In the genomic region with DNA sequence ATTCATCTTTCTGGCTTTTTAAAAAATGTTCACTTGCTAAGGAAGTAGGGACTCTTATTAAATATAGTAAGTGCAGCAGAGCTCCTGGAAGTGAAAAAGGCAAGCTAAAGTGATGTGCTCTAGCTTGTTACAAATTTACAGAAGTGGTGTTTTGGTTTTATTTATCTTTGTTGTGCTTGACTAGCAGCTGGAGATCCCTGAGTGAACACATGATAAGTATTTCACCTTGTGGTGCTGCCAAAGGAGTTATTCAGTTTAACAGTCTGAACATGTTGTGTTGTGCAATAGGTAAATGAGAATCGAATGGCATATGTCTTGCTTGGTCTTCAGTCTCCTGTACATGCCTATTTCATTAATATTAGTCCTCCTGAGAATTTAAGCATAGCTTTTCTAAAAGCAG, we compare ENCODE assay signal across 8 cellular contexts.
A peak's percentile ranks its signal among the peaks of the same experiment; 100 is the strongest.
DNase-seq lines count a peak whose midpoint lies in the region; ATAC-seq and TF ChIP-seq lines count a peak whose summit lies in the region.
"Had no signal": no experiment of that assay in that cellular context is flagged by ENCODE, and none has a peak within 500 bp of the region (broad histone marks: within the 10 kb centered on the region; RNA-seq: fewer than 3 reads in every experiment).

No MANE protein-coding gene starts in this region.

- intact Hi-C loops in sciatic nerve (cut with DNase I) (no loop called here), ovary (cut with DNase I) (no loop called here)

- no peaks in the 10 kb centered on the region for H3K27me3 ChIP-seq in ovary

- no peak for TF ChIP-seq POLR2A in ovary (IDR thresholded peaks at IDR 0.05)

- peak; percentile 2 for DNase-seq in NCI-H2029 treated with DMSO at 0.1 percent for 48 hours (lab: John Stamatoyannopoulos, UW)
- peak; percentile 79 for DNase-seq in fibroblast of gingiva (ENCODE audit: low read depth)
- DNase-seq in sciatic nerve (ENCODE audit: low spot score): no peak
- no peak for DNase-seq in cerebellar cortex (ENCODE audit: low spot score)
- DNase-seq in ovary: no peak
- DNase-seq in endothelial cell (ENCODE audit: low spot score): no peak
- DNase-seq: T-helper 9 cell had no signal

- H3K36me3 ChIP-seq in ovary: no peaks in the 10 kb centered on the region

- no peaks in the 10 kb centered on the region for H3K27me3 Mint-ChIP-seq in endothelial cell (ENCODE audit: unreplicated experiment)

- ATAC-seq in GM18909 (IDR thresholded peaks at IDR 0.05; ENCODE audit: poor library complexity, unreplicated experiment) (peak; percentile 70), sciatic nerve (peak; percentile 85)

- no peak overlapping the region for H3K27ac Mint-ChIP-seq in endothelial cell (ENCODE audit: unreplicated experiment)

- no peak overlapping the region for H3K27ac ChIP-seq in ovary

- WGBS in ovary, 3 donors: 2 to 8% (median 6%) methylated on average over 1 of the region's 1 CpG

- no peak for TF ChIP-seq CTCF in ovary (IDR thresholded peaks at IDR 0.05)
- TF ChIP-seq CTCF in endothelial cell (IDR thresholded peaks at IDR 0.05; ENCODE audit: unreplicated experiment): no peak

- H3K36me3 Mint-ChIP-seq in endothelial cell (ENCODE audit: low read depth, unreplicated experiment): no peaks in the 10 kb centered on the region

- H3K4me1 ChIP-seq in ovary (ENCODE audit: insufficient read depth): no peaks in the 10 kb centered on the region

- H3K4me3 ChIP-seq in ovary: no peak overlapping the region

- H3K4me3 Mint-ChIP-seq in endothelial cell (ENCODE audit: unreplicated experiment): no peak overlapping the region

- no peaks in the 10 kb centered on the region for H3K4me1 Mint-ChIP-seq in endothelial cell (ENCODE audit: unreplicated experiment)

- no peak for TF ChIP-seq EP300 in ovary (IDR thresholded peaks at IDR 0.05)

- no peaks in the 10 kb centered on the region for H3K9me3 Mint-ChIP-seq in endothelial cell (ENCODE audit: unreplicated experiment)

- H3K9me3 ChIP-seq in ovary: no peaks in the 10 kb centered on the region

Comparison
In these comparisons a context has a peak if more than half of its experiments do, and no peak if none do; other contexts are left out.
1. DNase-seq: peak in NCI-H2029 treated with DMSO at 0.1 percent for 48 hours (single experiment) and fibroblast of gingiva (single experiment); none in sciatic nerve (single experiment), cerebellar cortex (single experiment), ovary (0 of 5) and endothelial cell (single experiment).